8 cellular contexts compared by ENCODE assay signal in genomic region chr11:1335811-1336761, GRCh38. TPM values are rescaled to one million over a fixed set of nuclear protein-coding genes. Genes with fewer than 3 reads are reported as not detected.
DNase-seq lines count a peak whose midpoint lies in the region; ATAC-seq and TF ChIP-seq lines count a peak whose summit lies in the region.

No MANE protein-coding gene starts in this region.

- H3K27me3 ChIP-seq in H7 (ENCODE audit: control insufficient read depth, insufficient read depth, low read length): peaks cover 26% of the 10 kb centered on the region
- peaks cover 0 to 6% (median 0%) of the 10 kb centered on the region in 7 donors for H3K27me3 ChIP-seq in heart right ventricle

- H3K4me1 Mint-ChIP-seq in activated naive CD8-positive, alpha-beta T cell treated with anti-CD3 and anti-CD28 coated beads, Interleukin-2, amount 50 U/mL, for 24 hours: peaks cover 14% of the 10 kb centered on the region

- H3K36me3 Mint-ChIP-seq in activated naive CD8-positive, alpha-beta T cell treated with anti-CD3 and anti-CD28 coated beads, Interleukin-2, amount 50 U/mL, for 24 hours (ENCODE audit: low read depth): peaks cover 7% of the 10 kb centered on the region

- peak overlapping the region; percentile 80 for H3K4me3 Mint-ChIP-seq in activated naive CD8-positive, alpha-beta T cell treated with anti-CD3 and anti-CD28 coated beads, Interleukin-2, amount 50 U/mL, for 24 hours

- WGBS in heart right ventricle, 2 donors: 3% methylated on average over 47 to 62 of the region's 66 CpGs

- peak overlapping the region in 7 of 10 donors; percentile 35 to 83 (median 52) for H3K27ac ChIP-seq in heart right ventricle

- peaks cover 9% of the 10 kb centered on the region for H3K27me3 Mint-ChIP-seq in activated naive CD8-positive, alpha-beta T cell treated with anti-CD3 and anti-CD28 coated beads, Interleukin-2, amount 50 U/mL, for 24 hours

- peak overlapping the region; percentile 79 for H3K27ac Mint-ChIP-seq in activated naive CD8-positive, alpha-beta T cell treated with anti-CD3 and anti-CD28 coated beads, Interleukin-2, amount 50 U/mL, for 24 hours

- peaks cover 4% of the 10 kb centered on the region for H3K9me3 Mint-ChIP-seq in activated naive CD8-positive, alpha-beta T cell treated with anti-CD3 and anti-CD28 coated beads, Interleukin-2, amount 50 U/mL, for 24 hours

- intact Hi-C loops in heart right ventricle (cut with DNase I) (loop anchor here in 1 of 10 donors (5.0 kb wide), 1 partner anchor 46 kb away; no protein-coding TSS in a partner anchor), posterior vena cava (cut with DNase I) (loop anchor here in 1 of 2 donors (10.0 kb wide), 1 partner anchor 919 kb away; no protein-coding TSS in a partner anchor)

- peak overlapping the region; percentile 63 for H3K4me3 ChIP-seq in H7 (ENCODE audit: insufficient read depth, low read depth, low read length)
- H3K4me3 ChIP-seq in heart right ventricle: peak overlapping the region in 9 of 10 donors; percentile 40 to 58 (median 51)

- H3K9me3 ChIP-seq in heart right ventricle: peaks cover 0 to 5% (median 0%) of the 10 kb centered on the region in 11 donors

- ATAC-seq in activated naive CD8-positive, alpha-beta T cell treated with anti-CD3 and anti-CD28 coated beads, Interleukin-2, amount 50 U/mL, for 24 hours: peak; percentile 45
- ATAC-seq in heart right ventricle: peak; percentile 63 to 79 (median 74)

- H3K36me3 ChIP-seq in H7 (replicated peaks; ENCODE audit: control insufficient read depth, insufficient read depth, low read length) (no peaks in the 10 kb centered on the region), heart right ventricle (no peaks in the 10 kb centered on the region)

- no peak for TF ChIP-seq CTCF in heart right ventricle (IDR thresholded peaks at IDR 0.05)

- peaks cover 10 to 21% (median 17%) of the 10 kb centered on the region in 9 donors for H3K4me1 ChIP-seq in heart right ventricle

- DNase-seq in AG08395 (ENCODE audit: low spot score) (peak; percentile 74), H7 (peak; percentile 92), SIG-M5 treated with dmso at 0.1 percent for 504 hours (lab: John Stamatoyannopoulos, UW; ENCODE audit: unreplicated experiment) (peak; percentile 96), heart right ventricle (peak; percentile 49 to 68), posterior vena cava (ENCODE audit: low spot score) (peak; percentile 91), occipital lobe (lab: John Stamatoyannopoulos, UW) (no peak), GDM1 (lab: John Stamatoyannopoulos, UW) (no peak)
- DNase-seq in activated naive CD8-positive, alpha-beta T cell treated with anti-CD3 and anti-CD28 coated beads, Interleukin-2, amount 50 U/mL, for 24 hours: peak; percentile 51

RNA-seq across cellular contexts. Expression of gene TOLLIP, which starts 26.7 kb away (rescaled TPM):
- 11.2 and 11.8 TPM in 2 replicates for total RNA-seq in H7 (2014; rRNA removed; shearing (Covaris generic))
- 10 to 100 TPM; 34.3 to 53.6 (median 45.2) TPM for total RNA-seq in heart right ventricle
- 10 to 100 TPM; 19.0 to 32.5 TPM for polyA plus RNA-seq in heart right ventricle
- total RNA-seq in posterior vena cava: 10 to 100 TPM; 44.1 to 46.4 TPM
- total RNA-seq in occipital lobe: 17.8 TPM

RNA-seq across cellular contexts. Expression of gene BRSK2, which starts 53.6 kb away (rescaled TPM):
- total RNA-seq in H7 (2014; rRNA removed; shearing (Covaris generic)): 22.2 and 23.6 TPM in 2 replicates
- total RNA-seq in heart right ventricle (under 1 TPM in 9 of 10 donors, not detected in 1; 0.13 to 0.91 (median 0.42) TPM), posterior vena cava (1 to 10 TPM in 1 of 2 donors, under 1 TPM in 1; 0.81 to 1.0 TPM), occipital lobe (32.8 TPM)
- 1 to 10 TPM in 1 of 2 donors, under 1 TPM in 1; 0.68 to 2.3 TPM for polyA plus RNA-seq in heart right ventricle

Comparison
In these comparisons a context has a peak if more than half of its experiments do, and no peak if none do; other contexts are left out.
1. DNase-seq: peak in AG08395 (single experiment), H7 (single experiment), SIG-M5 treated with dmso at 0.1 percent for 504 hours (single experiment), activated naive CD8-positive, alpha-beta T cell treated with anti-CD3 and anti-CD28 coated beads, Interleukin-2, amount 50 U/mL, for 24 hours (single experiment), heart right ventricle (2 of 2) and posterior vena cava (single experiment); none in occipital lobe (single experiment) and GDM1 (single experiment).
2. RNA of gene BRSK2, which starts 53.6 kb away (total RNA-seq): 32.8 TPM in occipital lobe (single experiment) and 22.2 to 23.6 TPM in H7; 0.81 to 1.0 TPM in posterior vena cava and 0.13 to 0.91 TPM in heart right ventricle; every median in the first group is over 10 times any median in the second.